21 cellular contexts compared by ENCODE assay signal in the genomic region with DNA sequence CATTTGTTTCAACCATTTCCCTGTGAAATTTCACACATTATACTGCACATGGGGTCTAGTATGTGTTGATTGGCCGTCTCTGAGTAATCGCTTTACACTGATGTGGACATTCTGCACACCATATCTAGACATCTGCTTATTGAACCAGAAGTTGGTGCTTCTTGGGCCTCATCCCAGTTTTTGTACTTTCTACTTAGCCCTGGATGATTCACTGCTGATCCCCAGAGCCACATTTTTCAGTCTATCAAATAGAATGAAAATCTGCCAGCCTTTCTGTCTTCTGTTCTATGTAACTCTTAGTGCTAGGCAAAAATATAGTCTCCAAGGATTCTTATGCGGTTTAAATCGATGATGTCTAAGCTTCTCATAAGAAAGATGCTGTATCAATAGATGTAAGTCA.
DNase-seq lines count a peak whose midpoint lies in the region; ATAC-seq and TF ChIP-seq lines count a peak whose summit lies in the region.
"Had no signal": no experiment of that assay in that cellular context is flagged by ENCODE, and none has a peak within 500 bp of the region (broad histone marks: within the 10 kb centered on the region; RNA-seq: fewer than 3 reads in every experiment).

No MANE protein-coding gene starts in this region.

- H3K4me3 ChIP-seq in cardiac fibroblast (replicated peaks in 1 of 2; ENCODE audit: low read depth in 2 of 2, low read length in 2 of 2) (no peak overlapping the region), skeletal muscle cell (ENCODE audit: low read depth, low read length) (no peak overlapping the region)
- H3K4me3 ChIP-seq: dorsolateral prefrontal cortex had no signal

- TF ChIP-seq CTCF in cardiac fibroblast (IDR thresholded peaks at IDR 0.05; ENCODE audit: low read depth, low read length), result no peak
- no peak for TF ChIP-seq CTCF in RWPE1 (conservative IDR thresholded peaks at IDR 0.05; ENCODE audit: low read depth)

- CTCF ChIA-PET in RWPE1 (lab: Yijun Ruan, JAX), result no interaction called here

- ATAC-seq in GM21360 (IDR thresholded peaks at IDR 0.05; ENCODE audit: unreplicated experiment), result no peak
- ATAC-seq: activated naive CD8-positive, alpha-beta T cell treated with anti-CD3 and anti-CD28 coated beads, Interleukin-2, amount 50 U/mL, for 24 hours; T-helper 17 cell had no signal

- POLR2A ChIA-PET in RWPE1 (lab: Yijun Ruan, JAX; ENCODE audit: low non-redundant PET), result no interaction called here

- H3K27ac ChIP-seq in RWPE1, result no peak overlapping the region
- H3K27ac ChIP-seq: 22Rv1, dorsolateral prefrontal cortex, VCaP had no signal

- DNase-seq in DMS 273 (lab: John Stamatoyannopoulos, UW; ENCODE audit: unreplicated experiment) (peak; percentile 13), DMS 273 treated with DMSO at 0.1 percent for 48 hours (lab: John Stamatoyannopoulos, UW) (no peak), cardiac fibroblast (ENCODE audit: low read depth in 2 of 2) (peak; percentile 71 to 82), glomerular visceral epithelial cell (ENCODE audit: extremely low spot score) (peak; percentile 10), skeletal muscle cell (ENCODE audit: low read depth) (peak; percentile 85), RWPE1 (ENCODE audit: low spot score) (no peak)
- DNase-seq in activated effector memory CD4-positive, alpha-beta T cell treated with anti-CD3 and anti-CD28 coated beads, Interleukin-2, amount 50 U/mL, for 16 hours, result no peak
- DNase-seq: activated CD8-positive, alpha-beta memory T cell treated with anti-CD3 and anti-CD28 coated beads, Interleukin-2, amount 50 U/mL, for 4 hours; activated effector memory CD4-positive, alpha-beta T cell treated with Interleukin-2 at 50 U/mL for 16 hours; activated naive CD8-positive, alpha-beta T cell treated with anti-CD3 and anti-CD28 coated beads, Interleukin-2, amount 50 U/mL, for 24 hours; BE2C; caudate nucleus; COR-L47; NCI-H146; stimulated activated CD4-positive, alpha-beta T cell treated with anti-CD3 and anti-CD28 coated beads, Interleukin-12 subunit alpha, Interleukin-12 subunit beta, amount 100 ng/mL, for 4 hours; stimulated activated CD8-positive, alpha-beta memory T cell treated with anti-CD3 and anti-CD28 coated beads, Interleukin-4, amount 100 ng/mL, for 48 hours; T-helper 17 cell had no signal

Comparison
In these comparisons a context has a peak if more than half of its experiments do, and no peak if none do; other contexts are left out.
1. DNase-seq: peak in DMS 273 (single experiment), cardiac fibroblast (2 of 2), glomerular visceral epithelial cell (single experiment) and skeletal muscle cell (single experiment); none in DMS 273 treated with DMSO at 0.1 percent for 48 hours (single experiment), RWPE1 (single experiment) and activated effector memory CD4-positive, alpha-beta T cell treated with anti-CD3 and anti-CD28 coated beads, Interleukin-2, amount 50 U/mL, for 16 hours (single experiment).